18 cellular contexts compared by ENCODE assay signal in the genomic region with DNA sequence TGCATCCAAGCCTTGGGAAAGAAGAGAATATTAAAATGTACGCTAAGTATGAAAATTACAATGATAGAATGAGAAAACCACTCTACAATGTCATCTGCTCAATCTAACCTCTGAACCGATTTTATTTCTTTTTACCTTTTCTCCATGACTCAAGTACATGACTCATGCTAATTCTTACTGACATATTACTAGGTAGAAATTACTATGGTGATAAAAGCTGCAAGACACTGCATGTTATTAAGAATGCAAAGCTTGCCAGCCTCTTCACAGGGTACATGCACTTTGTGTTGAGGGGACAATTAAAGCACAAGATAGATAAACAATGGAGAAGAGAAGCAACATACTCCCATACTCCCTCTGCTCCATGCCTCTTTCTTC. TPM values are rescaled to one million over a fixed set of nuclear protein-coding genes. Genes with fewer than 3 reads are reported as not detected.
DNase-seq lines count a peak whose midpoint lies in the region; ATAC-seq and TF ChIP-seq lines count a peak whose summit lies in the region.
"Had no signal": no experiment of that assay in that cellular context is flagged by ENCODE, and none has a peak within 500 bp of the region (broad histone marks: within the 10 kb centered on the region; RNA-seq: fewer than 3 reads in every experiment).

No MANE protein-coding gene starts in this region.

- TF ChIP-seq POLR2A in testis (IDR thresholded peaks at IDR 0.05), result no peak
- no peak for TF ChIP-seq POLR2A in suprapubic skin (IDR thresholded peaks at IDR 0.05)

- intact Hi-C loops in left lung (cut with DNase I), result no loop called here
- intact Hi-C loops in testis (cut with DNase I; ENCODE audit: low total_unique reads), result no loop called here

- peak; percentile 45 for ATAC-seq in left lung
- ATAC-seq: stimulated activated memory B cell treated with anti-CD40 and anti-IgM and Interleukin-4, amounts not matched to agents 10 μg/mL and 1 μg/mL and 100 μg/mL, for 72 hours had no signal

- H3K4me3 ChIP-seq in left lung (no peak overlapping the region), testis (no peak overlapping the region), suprapubic skin (no peak overlapping the region)
- H3K4me3 ChIP-seq: coronary artery, esophagus muscularis mucosa, lung had no signal

- 94 to 97% methylated on average over 2 of the region's 2 CpGs for WGBS in testis, 2 donors
- 81% methylated on average over 2 of the region's 2 CpGs for WGBS in suprapubic skin

- TF ChIP-seq CTCF in left lung (IDR thresholded peaks at IDR 0.05) (no peak), testis (IDR thresholded peaks at IDR 0.05) (no peak), suprapubic skin (IDR thresholded peaks at IDR 0.05) (no peak)

- H3K27me3 ChIP-seq in left lung (no peaks in the 10 kb centered on the region), testis (no peaks in the 10 kb centered on the region), suprapubic skin (no peaks in the 10 kb centered on the region)
- H3K27me3 ChIP-seq: esophagus muscularis mucosa had no signal

- no peak overlapping the region for H3K27ac ChIP-seq in left lung
- H3K27ac ChIP-seq in testis, result no peak overlapping the region
- no peak overlapping the region for H3K27ac ChIP-seq in suprapubic skin
- H3K27ac ChIP-seq: 22Rv1, coronary artery, esophagus muscularis mucosa had no signal

- peaks cover 0 to 72% of the 10 kb centered on the region in 2 donors for H3K36me3 ChIP-seq in left lung
- H3K36me3 ChIP-seq in testis (ENCODE audit: low read depth, missing control alignments), result no peaks in the 10 kb centered on the region
- peaks cover 51% of the 10 kb centered on the region for H3K36me3 ChIP-seq in suprapubic skin

- DNase-seq in DMS79 treated with DMSO at 0.1 percent for 48 hours (lab: John Stamatoyannopoulos, UW) (peak; percentile 6), DMS79 (lab: John Stamatoyannopoulos, UW) (no peak), HPDE6-E6E7 (ENCODE audit: extremely low spot score) (peak; percentile 66), astrocyte of the hippocampus (ENCODE audit: low read depth, low spot score) (peak; percentile 19), left lung (no peak), DMS153 (lab: John Stamatoyannopoulos, UW) (no peak), testis (no peak), suprapubic skin (ENCODE audit: low spot score in 2 of 2) (no peak)
- DNase-seq: CD4-positive, alpha-beta T cell; hypothalamus; MV-4-11; nephron progenitor cell; retina had no signal

- no peak for TF ChIP-seq EP300 in suprapubic skin (IDR thresholded peaks at IDR 0.05)

- H3K9me3 ChIP-seq in left lung, result no peaks in the 10 kb centered on the region
- H3K9me3 ChIP-seq in testis, result no peaks in the 10 kb centered on the region
- H3K9me3 ChIP-seq in suprapubic skin, result no peaks in the 10 kb centered on the region
- H3K9me3 ChIP-seq: esophagus muscularis mucosa had no signal

- no peaks in the 10 kb centered on the region for H3K4me1 ChIP-seq in left lung
- no peaks in the 10 kb centered on the region for H3K4me1 ChIP-seq in testis
- H3K4me1 ChIP-seq in suprapubic skin, result no peaks in the 10 kb centered on the region

RNA-seq across cellular contexts. Expression of gene SFT2D3, which starts 20.7 kb away (rescaled TPM):
- total RNA-seq in left lung (1 to 10 TPM; 4.7 to 6.8 TPM), testis (10 to 100 TPM; 12.9 to 13.2 TPM), suprapubic skin (10 to 100 TPM; 10.2 to 15.9 (median 12.2) TPM)
- polyA plus RNA-seq in testis (ENCODE audit: insufficient read depth, low read depth, low replicate concordance), result 7.4 TPM

RNA-seq across cellular contexts. Expression of gene LIMS2, which starts 46.6 kb away (rescaled TPM):
- 100 to 1,000 TPM in 1 of 2 donors, 10 to 100 TPM in 1; 50.5 to 122 TPM for total RNA-seq in left lung
- 10 to 100 TPM; 19.0 to 19.3 TPM for total RNA-seq in testis
- polyA plus RNA-seq in testis (ENCODE audit: insufficient read depth, low read depth, low replicate concordance), result 23.6 TPM
- total RNA-seq in suprapubic skin, result 10 to 100 TPM in 2 of 4 donors, 1 to 10 TPM in 2; 9.2 to 40.0 (median 15.4) TPM

Comparison
In these comparisons a context has a peak if more than half of its experiments do, and no peak if none do; other contexts are left out.
1. DNase-seq: peak in DMS79 treated with DMSO at 0.1 percent for 48 hours (single experiment), HPDE6-E6E7 (single experiment) and astrocyte of the hippocampus (single experiment); none in DMS79 (single experiment), left lung (0 of 2), DMS153 (single experiment), testis (single experiment) and suprapubic skin (0 of 2).